In genomic region chr15:29480278-29480677, GRCh38 we compare ENCODE assay signal across 13 cellular contexts.
DNase-seq lines count a peak whose midpoint lies in the region; ATAC-seq and TF ChIP-seq lines count a peak whose summit lies in the region.
"Had no signal": no experiment of that assay in that cellular context is flagged by ENCODE, and none has a peak within 500 bp of the region (broad histone marks: within the 10 kb centered on the region; RNA-seq: fewer than 3 reads in every experiment).

No MANE protein-coding gene starts in this region.

- ATAC-seq in omental fat pad (ENCODE audit: low FRiP score): no peak
- ATAC-seq: A549, HCT116 had no signal

- TF ChIP-seq POLR2A in thyroid gland (IDR thresholded peaks at IDR 0.05): no peak

- no peak overlapping the region for H3K4me3 ChIP-seq in thyroid gland (replicated peaks in 1 of 3)
- H3K4me3 ChIP-seq: A549 had no signal

- no peaks in the 10 kb centered on the region for H3K27me3 ChIP-seq in thyroid gland

- H3K27ac ChIP-seq in thyroid gland: no peak overlapping the region
- H3K27ac ChIP-seq: A549 had no signal

- TF ChIP-seq CTCF in GM10248 (IDR thresholded peaks at IDR 0.05; ENCODE audit: control extremely low read depth, extremely low read depth, low read depth, missing control alignments) (no peak), thyroid gland (IDR thresholded peaks at IDR 0.05) (no peak), omental fat pad (IDR thresholded peaks at IDR 0.05) (no peak)

- POLR2A ChIA-PET in GM10248 (lab: Yijun Ruan, JAX): no interaction called here

- DNase-seq in GM10248 (ENCODE audit: extremely low spot score) (peak; percentile 2), UCSD-AML1 (lab: John Stamatoyannopoulos, UW; ENCODE audit: unreplicated experiment) (peak; percentile 56), left kidney (ENCODE audit: low read depth, low spot score) (peak; percentile 25), thyroid gland (peak; percentile 33 to 41), NCI-H69 (lab: John Stamatoyannopoulos, UW) (no peak), AML-193 (lab: John Stamatoyannopoulos, UW) (no peak), omental fat pad (ENCODE audit: low spot score) (no peak)
- DNase-seq: CD4-positive, CD25-positive, alpha-beta regulatory T cell; DMS53; IMR-90; KBM-7 had no signal

- intact Hi-C loops in thyroid gland (cut with DNase I): no loop called here

- no peaks in the 10 kb centered on the region for H3K9me3 ChIP-seq in thyroid gland
- H3K9me3 ChIP-seq: A549 had no signal

- no peaks in the 10 kb centered on the region for H3K36me3 ChIP-seq in thyroid gland

- no peaks in the 10 kb centered on the region for H3K4me1 ChIP-seq in thyroid gland
- H3K4me1 ChIP-seq: A549 had no signal

- CTCF ChIA-PET in GM10248 (lab: Yijun Ruan, JAX): no interaction called here

- WGBS in thyroid gland, 2 donors: 45 to 56% methylated on average over 8 of the region's 8 CpGs

Comparison
In these comparisons a context has a peak if more than half of its experiments do, and no peak if none do; other contexts are left out.
1. DNase-seq: peak in GM10248 (single experiment), UCSD-AML1 (single experiment), left kidney (single experiment) and thyroid gland (2 of 2); none in NCI-H69 (single experiment), AML-193 (0 of 2) and omental fat pad (single experiment).